Comparison of ENCODE assay signal across 12 cellular contexts in genomic region chr20:3044336-3044965, GRCh38. TPM values are rescaled to one million over a fixed set of nuclear protein-coding genes. Genes with fewer than 3 reads are reported as not detected.
DNase-seq lines count a peak whose midpoint lies in the region; ATAC-seq and TF ChIP-seq lines count a peak whose summit lies in the region.
"Had no signal": no experiment of that assay in that cellular context is flagged by ENCODE, and none has a peak within 500 bp of the region (broad histone marks: within the 10 kb centered on the region; RNA-seq: fewer than 3 reads in every experiment).

No MANE protein-coding gene starts in this region.

- peaks cover 25% of the 10 kb centered on the region for H3K36me3 ChIP-seq in OCI-LY3 (replicated peaks; ENCODE audit: low read depth, low read length)

- H3K9me3 ChIP-seq in OCI-LY3 (ENCODE audit: insufficient read depth, low read length): no peaks in the 10 kb centered on the region
- H3K9me3 ChIP-seq: thoracic aorta had no signal

- peaks cover 15% of the 10 kb centered on the region for H3K36me3 Mint-ChIP-seq in activated T-cell treated with anti-CD3 and anti-CD28 coated beads, Interleukin-2, amount 50 U/mL, for 4 hours (ENCODE audit: insufficient read depth)
- peaks cover 3 to 13% (median 4%) of the 10 kb centered on the region in 3 donors for H3K36me3 Mint-ChIP-seq in immature natural killer cell
- H3K36me3 Mint-ChIP-seq in stimulated activated memory B cell treated with anti-CD40 and anti-IgM and Interleukin-4, amounts not matched to agents 10 μg/mL and 1 μg/mL and 100 μg/mL, for 72 hours: peaks cover 31% of the 10 kb centered on the region

- H3K4me1 Mint-ChIP-seq in activated T-cell treated with anti-CD3 and anti-CD28 coated beads, Interleukin-2, amount 50 U/mL, for 4 hours (ENCODE audit: low read depth): peaks cover 18% of the 10 kb centered on the region
- peaks cover 16% of the 10 kb centered on the region in 2 donors for H3K4me1 Mint-ChIP-seq in immature natural killer cell
- H3K4me1 Mint-ChIP-seq in stimulated activated memory B cell treated with anti-CD40 and anti-IgM and Interleukin-4, amounts not matched to agents 10 μg/mL and 1 μg/mL and 100 μg/mL, for 72 hours: peaks cover 24% of the 10 kb centered on the region

- H3K4me2 ChIP-seq in OCI-LY3 (ENCODE audit: low read length): peak overlapping the region; percentile 69; the same call in 1 of the 2 replicates

- H3K79me2 ChIP-seq in OCI-LY3 (ENCODE audit: low read length): peaks cover 21% of the 10 kb centered on the region

- no peak overlapping the region for H3K27ac ChIP-seq in OCI-LY3 (ENCODE audit: low read length)

- H3K4me1 ChIP-seq in OCI-LY3 (ENCODE audit: low read length): peaks cover 13% of the 10 kb centered on the region

- no peaks in the 10 kb centered on the region for H3K27me3 ChIP-seq in OCI-LY3 (ENCODE audit: low read depth, low read length)

- H4K20me1 ChIP-seq in OCI-LY3 (ENCODE audit: insufficient read depth, low read length): no peaks in the 10 kb centered on the region; the same call in 1 of the 2 replicates

- H3K4me3 Mint-ChIP-seq in activated T-cell treated with anti-CD3 and anti-CD28 coated beads, Interleukin-2, amount 50 U/mL, for 4 hours: peak overlapping the region; percentile 90
- H3K4me3 Mint-ChIP-seq in immature natural killer cell: peak overlapping the region in 4 of 5 donors; percentile 18 to 90 (median 54)
- peak overlapping the region; percentile 46 for H3K4me3 Mint-ChIP-seq in stimulated activated memory B cell treated with anti-CD40 and anti-IgM and Interleukin-4, amounts not matched to agents 10 μg/mL and 1 μg/mL and 100 μg/mL, for 72 hours

- peak overlapping the region in 5 of 6 donors; percentile 24 to 87 (median 82) for H3K27ac Mint-ChIP-seq in immature natural killer cell
- peak overlapping the region; percentile 85 for H3K27ac Mint-ChIP-seq in stimulated activated memory B cell treated with anti-CD40 and anti-IgM and Interleukin-4, amounts not matched to agents 10 μg/mL and 1 μg/mL and 100 μg/mL, for 72 hours

- H3K9ac ChIP-seq in OCI-LY3 (ENCODE audit: low read length): no peak overlapping the region

- TF ChIP-seq CTCF in OCI-LY3 (IDR thresholded peaks at IDR 0.05; ENCODE audit: low read depth, low read length): no peak

- no peak for DNase-seq in activated T-cell treated with anti-CD3 and anti-CD28 coated beads, Interleukin-2, amount 50 U/mL, for 4 hours
- no peak for DNase-seq in activated T-cell treated with anti-CD3 and anti-CD28 coated beads, Interleukin-2, amount 50 U/mL, for 1 hour
- no peak for DNase-seq in immature natural killer cell
- no peak for DNase-seq in NCI-H1417 treated with DMSO at 0.1 percent for 48 hours (lab: John Stamatoyannopoulos, UW)
- DNase-seq: AML-193; cerebellar nuclear complex; stimulated activated CD4-positive, alpha-beta T cell treated with anti-CD3 and anti-CD28 coated beads, Interleukin-4, amount 100 ng/mL, for 24 hours had no signal

- H2AFZ ChIP-seq in OCI-LY3 (ENCODE audit: low read depth, low read length): no peak overlapping the region

- no peaks in the 10 kb centered on the region for H3K9me3 Mint-ChIP-seq in activated T-cell treated with anti-CD3 and anti-CD28 coated beads, Interleukin-2, amount 50 U/mL, for 4 hours
- H3K9me3 Mint-ChIP-seq in immature natural killer cell: no peaks in the 10 kb centered on the region
- H3K9me3 Mint-ChIP-seq in stimulated activated memory B cell treated with anti-CD40 and anti-IgM and Interleukin-4, amounts not matched to agents 10 μg/mL and 1 μg/mL and 100 μg/mL, for 72 hours: no peaks in the 10 kb centered on the region

- no peaks in the 10 kb centered on the region for H3K27me3 Mint-ChIP-seq in activated T-cell treated with anti-CD3 and anti-CD28 coated beads, Interleukin-2, amount 50 U/mL, for 4 hours (ENCODE audit: low read depth)
- peaks cover 6 to 16% (median 7%) of the 10 kb centered on the region in 3 donors for H3K27me3 Mint-ChIP-seq in immature natural killer cell (ENCODE audit: low read depth in 3 of 3)
- no peaks in the 10 kb centered on the region for H3K27me3 Mint-ChIP-seq in stimulated activated memory B cell treated with anti-CD40 and anti-IgM and Interleukin-4, amounts not matched to agents 10 μg/mL and 1 μg/mL and 100 μg/mL, for 72 hours

- no peak overlapping the region; the same call in 1 of the 2 replicates for H3K4me3 ChIP-seq in OCI-LY3 (ENCODE audit: low read length)

- no peak for ATAC-seq in activated T-cell treated with anti-CD3 and anti-CD28 coated beads, Interleukin-2, amount 50 U/mL, for 4 hours
- no peak for ATAC-seq in stimulated activated memory B cell treated with anti-CD40 and anti-IgM and Interleukin-4, amounts not matched to agents 10 μg/mL and 1 μg/mL and 100 μg/mL, for 72 hours
- ATAC-seq in HG02884 (IDR thresholded peaks at IDR 0.05; ENCODE audit: unreplicated experiment) (no peak), HG02852 (IDR thresholded peaks at IDR 0.05; ENCODE audit: unreplicated experiment) (no peak)

RNA-seq across cellular contexts. Expression of gene GNRH2, which starts 1.0 kb away (rescaled TPM):
- 1 to 10 TPM in 1 of 3 donors, under 1 TPM in 2; 0.46 to 3.0 (median 0.90) TPM for total RNA-seq in activated T-cell treated with anti-CD3 and anti-CD28 coated beads, Interleukin-2, amount 50 U/mL, for 4 hours
- not detected for polyA plus RNA-seq in immature natural killer cell
- total RNA-seq: thoracic aorta had no signal

RNA-seq across cellular contexts. Expression of gene MRPS26, which starts 1.4 kb away (rescaled TPM):
- total RNA-seq in activated T-cell treated with anti-CD3 and anti-CD28 coated beads, Interleukin-2, amount 50 U/mL, for 4 hours: 100 to 1,000 TPM; 117 to 148 (median 124) TPM
- 10 to 100 TPM; 65.2 to 76.5 (median 70.7) TPM for polyA plus RNA-seq in immature natural killer cell

RNA-seq across cellular contexts. Expression of gene OXT, which starts 27.0 kb away (rescaled TPM):
- under 1 TPM in 1 of 3 donors, not detected in 2; 0.60 TPM for total RNA-seq in activated T-cell treated with anti-CD3 and anti-CD28 coated beads, Interleukin-2, amount 50 U/mL, for 4 hours
- 1 to 10 TPM in 1 of 3 donors, not detected in 2; 1.1 TPM for polyA plus RNA-seq in immature natural killer cell
- total RNA-seq: thoracic aorta had no signal

RNA-seq across cellular contexts. Expression of gene AVP, which starts 40.1 kb away (rescaled TPM):
- total RNA-seq in activated T-cell treated with anti-CD3 and anti-CD28 coated beads, Interleukin-2, amount 50 U/mL, for 4 hours: not detected
- not detected for polyA plus RNA-seq in immature natural killer cell
- total RNA-seq: thoracic aorta had no signal
